In the genomic region with DNA sequence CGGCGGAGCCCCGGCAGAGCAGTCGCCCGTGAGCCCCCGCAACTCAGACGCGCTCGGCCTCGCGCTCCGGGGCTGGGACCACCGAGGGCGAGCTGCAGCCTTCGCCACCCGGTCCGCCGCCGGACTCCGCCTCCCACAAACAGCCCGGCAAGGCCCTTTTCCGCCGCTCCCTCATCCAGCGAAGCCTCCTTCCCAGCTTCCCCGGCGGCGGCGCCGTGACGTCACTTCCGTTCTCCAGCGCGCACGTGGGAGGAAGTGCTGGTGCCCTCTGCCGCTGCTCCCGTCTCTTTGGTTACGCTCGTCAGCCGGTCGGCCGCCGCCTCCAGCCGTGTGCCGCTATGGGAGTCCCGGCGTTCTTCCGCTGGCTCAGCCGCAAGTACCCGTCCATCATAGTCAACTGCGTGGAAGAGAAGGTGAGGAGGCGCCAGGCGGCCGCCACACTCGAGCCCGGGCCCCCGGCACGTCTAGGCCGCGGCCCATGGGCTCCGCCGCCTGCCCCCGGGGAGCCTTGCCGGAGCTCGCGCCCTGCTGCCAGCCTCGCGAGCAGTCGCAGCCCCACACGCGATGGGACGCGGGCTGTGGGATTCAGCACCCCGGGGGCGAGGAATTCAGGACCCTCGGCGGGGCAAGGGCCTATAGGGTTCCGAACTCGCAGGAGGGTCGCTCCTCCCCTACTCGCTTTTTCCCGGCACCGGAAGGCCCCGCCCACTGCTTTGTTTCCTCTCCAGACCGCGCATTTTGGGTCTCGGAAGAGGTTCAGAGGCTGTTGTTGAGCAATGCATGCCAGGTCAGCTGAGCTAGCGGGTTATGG, we compare ENCODE assay signal across 1 cellular context.
TF ChIP-seq lines count a peak whose summit lies in the region.

A gene with protein sequence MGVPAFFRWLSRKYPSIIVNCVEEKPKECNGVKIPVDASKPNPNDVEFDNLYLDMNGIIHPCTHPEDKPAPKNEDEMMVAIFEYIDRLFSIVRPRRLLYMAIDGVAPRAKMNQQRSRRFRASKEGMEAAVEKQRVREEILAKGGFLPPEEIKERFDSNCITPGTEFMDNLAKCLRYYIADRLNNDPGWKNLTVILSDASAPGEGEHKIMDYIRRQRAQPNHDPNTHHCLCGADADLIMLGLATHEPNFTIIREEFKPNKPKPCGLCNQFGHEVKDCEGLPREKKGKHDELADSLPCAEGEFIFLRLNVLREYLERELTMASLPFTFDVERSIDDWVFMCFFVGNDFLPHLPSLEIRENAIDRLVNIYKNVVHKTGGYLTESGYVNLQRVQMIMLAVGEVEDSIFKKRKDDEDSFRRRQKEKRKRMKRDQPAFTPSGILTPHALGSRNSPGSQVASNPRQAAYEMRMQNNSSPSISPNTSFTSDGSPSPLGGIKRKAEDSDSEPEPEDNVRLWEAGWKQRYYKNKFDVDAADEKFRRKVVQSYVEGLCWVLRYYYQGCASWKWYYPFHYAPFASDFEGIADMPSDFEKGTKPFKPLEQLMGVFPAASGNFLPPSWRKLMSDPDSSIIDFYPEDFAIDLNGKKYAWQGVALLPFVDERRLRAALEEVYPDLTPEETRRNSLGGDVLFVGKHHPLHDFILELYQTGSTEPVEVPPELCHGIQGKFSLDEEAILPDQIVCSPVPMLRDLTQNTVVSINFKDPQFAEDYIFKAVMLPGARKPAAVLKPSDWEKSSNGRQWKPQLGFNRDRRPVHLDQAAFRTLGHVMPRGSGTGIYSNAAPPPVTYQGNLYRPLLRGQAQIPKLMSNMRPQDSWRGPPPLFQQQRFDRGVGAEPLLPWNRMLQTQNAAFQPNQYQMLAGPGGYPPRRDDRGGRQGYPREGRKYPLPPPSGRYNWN (plus strand): TSS at position 271 of the 811 bp plus-strand sequence. CDS start 68 bp downstream, at position 339.

TF ChIP-seq in H1, 55 proteins besides CTCF, POLR2A, EP300 and RAD21 (continued from another document and continues in another):
- no peak for TF ChIP-seq CHD7 (IDR thresholded peaks at IDR 0.05; ENCODE audit: insufficient replicate concordance, low read length)
- TF ChIP-seq SP2 (IDR thresholded peaks at IDR 0.05; ENCODE audit: low read length), result no peak
- no peak for TF ChIP-seq CBX5 (IDR thresholded peaks at IDR 0.05; ENCODE audit: low read depth, low read length)
- TF ChIP-seq CBX8 (IDR thresholded peaks at IDR 0.05; ENCODE audit: borderline replicate concordance, low read depth, low read length), result no peak
- no peak for TF ChIP-seq ZNF274 (IDR thresholded peaks at IDR 0.05; ENCODE audit: borderline replicate concordance, extremely low read depth, low read length)
- no peak for TF ChIP-seq SUZ12 (IDR thresholded peaks at IDR 0.05; ENCODE audit: low read length)
- no peak for TF ChIP-seq NRF1 (IDR thresholded peaks at IDR 0.05; ENCODE audit: low read depth, low read length)
- TF ChIP-seq MAFK (IDR thresholded peaks at IDR 0.05; ENCODE audit: low read depth, low read length), result no peak
- TF ChIP-seq HDAC2 (IDR thresholded peaks at IDR 0.05; ENCODE audit: borderline replicate concordance in 1 of 2, low read depth in 2 of 2, low read length in 2 of 2), result peak in 1 of 2 experiments; percentile 86; a peak in 1 of 4 replicates
- no peak for TF ChIP-seq SAP30 (IDR thresholded peaks at IDR 0.05; ENCODE audit: insufficient read depth, insufficient replicate concordance, low read length)
- TF ChIP-seq BACH1 (IDR thresholded peaks at IDR 0.05; ENCODE audit: low read length), result peak; percentile 61
- TF ChIP-seq JUN (IDR thresholded peaks at IDR 0.05; ENCODE audit: low read depth, low read length), result no peak
- peak; percentile 45; the same call in 1 of the 2 replicates for TF ChIP-seq SP4 (IDR thresholded peaks at IDR 0.05; ENCODE audit: low read length)
- no peak for TF ChIP-seq KDM1A (IDR thresholded peaks at IDR 0.05; ENCODE audit: borderline replicate concordance, low read length)
- no peak for TF ChIP-seq RNF2 (IDR thresholded peaks at IDR 0.05; ENCODE audit: borderline replicate concordance, low read depth, low read length, missing control alignments, poor library complexity, severe bottlenecking)
- no peak for TF ChIP-seq SIX5 (IDR thresholded peaks at IDR 0.05; ENCODE audit: low read depth, low read length)
- TF ChIP-seq HDAC6 (IDR thresholded peaks at IDR 0.05; ENCODE audit: low read depth, low read length), result no peak
- TF ChIP-seq SP1 (IDR thresholded peaks at IDR 0.05; ENCODE audit: low read depth, low read length), result no peak
- peak; percentile 33 for TF ChIP-seq RBBP5 (IDR thresholded peaks at IDR 0.05; ENCODE audit: borderline replicate concordance, low read depth, low read length)
- TF ChIP-seq NANOG (IDR thresholded peaks at IDR 0.05; ENCODE audit: insufficient read depth, low read depth, low read length, poor library complexity, severe bottlenecking), result no peak
- TF ChIP-seq POU5F1 (IDR thresholded peaks at IDR 0.05; ENCODE audit: low read depth, low read length), result no peak
- no peak for TF ChIP-seq TCF12 (IDR thresholded peaks at IDR 0.05; ENCODE audit: low read depth, low read length)
- peak; percentile 78 for TF ChIP-seq USF2 (IDR thresholded peaks at IDR 0.05; ENCODE audit: low read length)
- no peak for TF ChIP-seq EGR1 (IDR thresholded peaks at IDR 0.05; ENCODE audit: borderline replicate concordance, low read depth, low read length)
- TF ChIP-seq GABPA (IDR thresholded peaks at IDR 0.05; ENCODE audit: borderline replicate concordance, insufficient read depth, low read length), result peak; percentile 93
- TF ChIP-seq EZH2 (IDR thresholded peaks at IDR 0.05; ENCODE audit: low read depth, low read length, severe bottlenecking), result no peak
- TF ChIP-seq SRF (IDR thresholded peaks at IDR 0.05; ENCODE audit: low read depth, low read length), result no peak
- TF ChIP-seq TBP (IDR thresholded peaks at IDR 0.05; ENCODE audit: low read depth, low read length), result peak; percentile 83
- TF ChIP-seq SIRT6 (IDR thresholded peaks at IDR 0.05; ENCODE audit: low read length), result no peak
- peak; percentile 97 for TF ChIP-seq PHF8 (conservative IDR thresholded peaks at IDR 0.05; ENCODE audit: low read depth, low read length)
- TF ChIP-seq SIN3A (conservative IDR thresholded peaks at IDR 0.05 in 1 of 2, IDR thresholded peaks at IDR 0.05 in 1 of 2; ENCODE audit: low read depth in 1 of 2, low read length in 2 of 2), result peak in 1 of 2 experiments; percentile 81; a peak in 2 of 4 replicates
- TF ChIP-seq TAF7 (optimal IDR thresholded peaks at IDR 0.05; ENCODE audit: borderline replicate concordance, low read depth, low read length), result peak; percentile 73
- TF ChIP-seq POLR2AphosphoS5 (IDR thresholded peaks at IDR 0.05; ENCODE audit: low read depth, low read length), result peak; percentile 92
- peak; percentile 46 for TF ChIP-seq KDM4A (IDR thresholded peaks at IDR 0.05; ENCODE audit: low read depth, low read length, severe bottlenecking)
- TF ChIP-seq BCL11A (IDR thresholded peaks at IDR 0.05; ENCODE audit: low read depth in 2 of 2, low read length in 2 of 2), result no peak
- peak; percentile 98 for TF ChIP-seq MAX (IDR thresholded peaks at IDR 0.05)
- TF ChIP-seq CEBPB (IDR thresholded peaks at IDR 0.05; ENCODE audit: low read depth, low read length), result peak; percentile 99
- peak; percentile 79 for TF ChIP-seq ASH2L (IDR thresholded peaks at IDR 0.05; ENCODE audit: low read length)
- no peak for TF ChIP-seq BRCA1 (IDR thresholded peaks at IDR 0.05; ENCODE audit: low read depth, low read length)
- peak; percentile 85; the same call in 1 of the 2 replicates for TF ChIP-seq JUND (IDR thresholded peaks at IDR 0.05; ENCODE audit: low read length)
- no peak for TF ChIP-seq TEAD4 (IDR thresholded peaks at IDR 0.05; ENCODE audit: low read depth, low read length)
- TF ChIP-seq, protein P1, sequence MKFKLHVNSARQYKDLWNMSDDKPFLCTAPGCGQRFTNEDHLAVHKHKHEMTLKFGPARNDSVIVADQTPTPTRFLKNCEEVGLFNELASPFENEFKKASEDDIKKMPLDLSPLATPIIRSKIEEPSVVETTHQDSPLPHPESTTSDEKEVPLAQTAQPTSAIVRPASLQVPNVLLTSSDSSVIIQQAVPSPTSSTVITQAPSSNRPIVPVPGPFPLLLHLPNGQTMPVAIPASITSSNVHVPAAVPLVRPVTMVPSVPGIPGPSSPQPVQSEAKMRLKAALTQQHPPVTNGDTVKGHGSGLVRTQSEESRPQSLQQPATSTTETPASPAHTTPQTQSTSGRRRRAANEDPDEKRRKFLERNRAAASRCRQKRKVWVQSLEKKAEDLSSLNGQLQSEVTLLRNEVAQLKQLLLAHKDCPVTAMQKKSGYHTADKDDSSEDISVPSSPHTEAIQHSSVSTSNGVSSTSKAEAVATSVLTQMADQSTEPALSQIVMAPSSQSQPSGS (IDR thresholded peaks at IDR 0.05; ENCODE audit: low read length), result peak; percentile 90
- TF ChIP-seq CTBP2 (IDR thresholded peaks at IDR 0.05; ENCODE audit: borderline replicate concordance, insufficient read depth, insufficient read length, low read length), result no peak
- no peak for TF ChIP-seq FOSL1 (IDR thresholded peaks at IDR 0.05; ENCODE audit: insufficient read depth, low read depth, low read length)
- no peak for TF ChIP-seq RFX5 (IDR thresholded peaks at IDR 0.05; ENCODE audit: borderline replicate concordance, low read depth, low read length)
- peak; percentile 91 for TF ChIP-seq CREB1 (IDR thresholded peaks at IDR 0.05)
- no peak for TF ChIP-seq RXRA (IDR thresholded peaks at IDR 0.05; ENCODE audit: insufficient read depth, low read depth, low read length)
- no peak for TF ChIP-seq CHD1 (IDR thresholded peaks at IDR 0.05; ENCODE audit: low read depth, low read length)
- peak; percentile 96 for TF ChIP-seq TAF1 (IDR thresholded peaks at IDR 0.05; ENCODE audit: low read depth, low read length)
